14 cellular contexts compared by ENCODE assay signal in the genomic region with DNA sequence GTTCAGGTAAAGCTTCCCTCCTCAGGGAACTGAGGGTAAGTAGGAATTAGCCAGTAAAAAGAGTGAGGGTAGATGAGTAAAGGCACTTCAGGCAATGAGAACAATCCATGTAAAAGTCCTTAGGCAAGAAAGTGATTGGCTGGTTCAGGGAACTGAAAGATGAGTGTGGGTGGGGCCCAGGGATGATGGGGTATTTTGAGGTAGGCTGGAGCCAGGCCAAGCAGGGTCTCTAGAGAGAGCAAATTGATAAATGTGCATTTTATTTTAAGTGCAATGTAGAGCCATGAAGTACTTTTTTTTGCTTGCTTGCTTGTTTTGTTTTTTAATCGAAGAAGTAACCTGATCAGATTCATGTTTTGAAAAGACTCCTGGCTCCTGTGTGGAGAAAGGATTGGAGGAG. TPM values are rescaled to one million over a fixed set of nuclear protein-coding genes. Genes with fewer than 3 reads are reported as not detected.
DNase-seq lines count a peak whose midpoint lies in the region; ATAC-seq and TF ChIP-seq lines count a peak whose summit lies in the region.
"Had no signal": no experiment of that assay in that cellular context is flagged by ENCODE, and none has a peak within 500 bp of the region (broad histone marks: within the 10 kb centered on the region; RNA-seq: fewer than 3 reads in every experiment).

No MANE protein-coding gene starts in this region.

- H3K27ac ChIP-seq in endodermal cell (ENCODE audit: low read depth, low read length) (no peak overlapping the region), upper lobe of left lung (peak overlapping the region; percentile 9 to 60 (median 50))
- H3K27ac ChIP-seq: WERI-Rb-1 had no signal

- no peak for DNase-seq in activated naive CD4-positive, alpha-beta T cell treated with anti-CD3 and anti-CD28 coated beads, Interleukin-2, amount 10 ng/mL, durations not matched to agents 7 days and 5 days
- DNase-seq in endodermal cell, result no peak
- no peak for DNase-seq in osteocyte (ENCODE audit: extremely low spot score, unreplicated experiment)
- no peak for DNase-seq in upper lobe of left lung
- no peak for DNase-seq in T-helper 2 cell
- no peak for DNase-seq in SK-N-DZ (ENCODE audit: low spot score)
- DNase-seq: ACHN; naive thymus-derived CD8-positive, alpha-beta T cell; NCI-H748 treated with DMSO at 0.1 percent for 48 hours; SIG-M5; WERI-Rb-1 had no signal

- no peaks in the 10 kb centered on the region for H3K9me3 Mint-ChIP-seq in activated naive CD4-positive, alpha-beta T cell treated with anti-CD3 and anti-CD28 coated beads, Interleukin-2, amount 50 U/mL, for 24 hours
- no peaks in the 10 kb centered on the region for H3K9me3 Mint-ChIP-seq in activated naive CD4-positive, alpha-beta T cell treated with anti-CD3 and anti-CD28 coated beads, Interleukin-2, amount 10 ng/mL, durations not matched to agents 7 days and 5 days
- H3K9me3 Mint-ChIP-seq in endodermal cell (no peaks in the 10 kb centered on the region), osteocyte (ENCODE audit: unreplicated experiment) (no peaks in the 10 kb centered on the region)
- H3K9me3 Mint-ChIP-seq: stimulated activated effector memory CD8-positive, alpha-beta T cell treated with anti-CD3 and anti-CD28 coated beads, Interleukin-12 subunit alpha, Interleukin-12 subunit beta, amount 100 ng/mL, for 72 hours had no signal

- TF ChIP-seq EP300 in upper lobe of left lung (IDR thresholded peaks at IDR 0.05), result no peak

- WGBS in endodermal cell (ENCODE audit: insufficient coverage in 1 of 2, insufficient read length in 1 of 2), 2 experiments, result 100% methylated on average over 1 of the region's 1 CpG
- WGBS in upper lobe of left lung, 2 donors, result 89 to 97% methylated on average over 1 of the region's 1 CpG

- peaks cover 20% of the 10 kb centered on the region for H3K4me1 Mint-ChIP-seq in activated naive CD4-positive, alpha-beta T cell treated with anti-CD3 and anti-CD28 coated beads, Interleukin-2, amount 50 U/mL, for 24 hours
- no peaks in the 10 kb centered on the region for H3K4me1 Mint-ChIP-seq in activated naive CD4-positive, alpha-beta T cell treated with anti-CD3 and anti-CD28 coated beads, Interleukin-2, amount 10 ng/mL, durations not matched to agents 7 days and 5 days
- H3K4me1 Mint-ChIP-seq in endodermal cell, result peaks cover 36% of the 10 kb centered on the region
- H3K4me1 Mint-ChIP-seq in osteocyte (ENCODE audit: unreplicated experiment), result peaks cover 53% of the 10 kb centered on the region

- no peak for TF ChIP-seq CTCF in endodermal cell (conservative IDR thresholded peaks at IDR 0.05)
- no peak for TF ChIP-seq CTCF in osteocyte (IDR thresholded peaks at IDR 0.05)
- no peak for TF ChIP-seq CTCF in upper lobe of left lung (IDR thresholded peaks at IDR 0.05)

- H3K4me1 ChIP-seq in endodermal cell (ENCODE audit: control insufficient read depth, insufficient read depth, low read length) (peaks cover 16% of the 10 kb centered on the region), upper lobe of left lung (peaks cover 8 to 29% (median 19%) of the 10 kb centered on the region in 4 donors)

- CTCF ChIA-PET in activated naive CD4-positive, alpha-beta T cell treated with anti-CD3 and anti-CD28 coated beads, Interleukin-2, amount 10 ng/mL, durations not matched to agents 7 days and 5 days (lab: Charles Lee), result no interaction called here

- H3K36me3 Mint-ChIP-seq in activated naive CD4-positive, alpha-beta T cell treated with anti-CD3 and anti-CD28 coated beads, Interleukin-2, amount 50 U/mL, for 24 hours, result peaks cover 17% of the 10 kb centered on the region
- H3K36me3 Mint-ChIP-seq in activated naive CD4-positive, alpha-beta T cell treated with anti-CD3 and anti-CD28 coated beads, Interleukin-2, amount 10 ng/mL, durations not matched to agents 7 days and 5 days, result peaks cover 1% of the 10 kb centered on the region
- H3K36me3 Mint-ChIP-seq in endodermal cell (ENCODE audit: low read depth), result peaks cover 6% of the 10 kb centered on the region
- H3K36me3 Mint-ChIP-seq in osteocyte (ENCODE audit: unreplicated experiment), result peaks cover 2% of the 10 kb centered on the region
- H3K36me3 Mint-ChIP-seq: stimulated activated effector memory CD8-positive, alpha-beta T cell treated with anti-CD3 and anti-CD28 coated beads, Interleukin-12 subunit alpha, Interleukin-12 subunit beta, amount 100 ng/mL, for 72 hours had no signal

- no peak overlapping the region for H3K4me3 ChIP-seq in endodermal cell (ENCODE audit: low read length)
- no peak overlapping the region for H3K4me3 ChIP-seq in upper lobe of left lung

- ATAC-seq in upper lobe of left lung (ENCODE audit: low FRiP score in 2 of 2), result peak in 1 of 2 donors; percentile 31
- ATAC-seq in GM19351 (IDR thresholded peaks at IDR 0.05; ENCODE audit: unreplicated experiment), result no peak
- ATAC-seq: naive thymus-derived CD8-positive, alpha-beta T cell; stimulated activated effector memory CD8-positive, alpha-beta T cell treated with anti-CD3 and anti-CD28 coated beads, Interleukin-12 subunit alpha, Interleukin-12 subunit beta, amount 100 ng/mL, for 72 hours had no signal

- H3K9ac ChIP-seq in endodermal cell (ENCODE audit: extremely low read depth, low read length, poor library complexity, severe bottlenecking), result no peak overlapping the region

- H3K4me3 Mint-ChIP-seq in activated naive CD4-positive, alpha-beta T cell treated with anti-CD3 and anti-CD28 coated beads, Interleukin-2, amount 50 U/mL, for 24 hours, result peak overlapping the region; percentile 35
- no peak overlapping the region for H3K4me3 Mint-ChIP-seq in activated naive CD4-positive, alpha-beta T cell treated with anti-CD3 and anti-CD28 coated beads, Interleukin-2, amount 10 ng/mL, durations not matched to agents 7 days and 5 days
- no peak overlapping the region for H3K4me3 Mint-ChIP-seq in endodermal cell
- peak overlapping the region; percentile 5 for H3K4me3 Mint-ChIP-seq in osteocyte (ENCODE audit: unreplicated experiment)
- H3K4me3 Mint-ChIP-seq: naive thymus-derived CD8-positive, alpha-beta T cell; stimulated activated effector memory CD8-positive, alpha-beta T cell treated with anti-CD3 and anti-CD28 coated beads, Interleukin-12 subunit alpha, Interleukin-12 subunit beta, amount 100 ng/mL, for 72 hours had no signal

- peaks cover 2% of the 10 kb centered on the region for H3K27me3 ChIP-seq in endodermal cell (ENCODE audit: control insufficient read depth, insufficient read depth, low read length, poor library complexity, severe bottlenecking)
- H3K27me3 ChIP-seq in upper lobe of left lung, result no peaks in the 10 kb centered on the region

- TF ChIP-seq POLR2A in upper lobe of left lung (IDR thresholded peaks at IDR 0.05), result no peak

- H3K27ac Mint-ChIP-seq in activated naive CD4-positive, alpha-beta T cell treated with anti-CD3 and anti-CD28 coated beads, Interleukin-2, amount 50 U/mL, for 24 hours, result no peak overlapping the region
- H3K27ac Mint-ChIP-seq in activated naive CD4-positive, alpha-beta T cell treated with anti-CD3 and anti-CD28 coated beads, Interleukin-2, amount 10 ng/mL, durations not matched to agents 7 days and 5 days, result no peak overlapping the region
- H3K27ac Mint-ChIP-seq in endodermal cell, result peak overlapping the region; percentile 23
- peak overlapping the region; percentile 89 for H3K27ac Mint-ChIP-seq in osteocyte (ENCODE audit: unreplicated experiment)
- H3K27ac Mint-ChIP-seq: stimulated activated effector memory CD8-positive, alpha-beta T cell treated with anti-CD3 and anti-CD28 coated beads, Interleukin-12 subunit alpha, Interleukin-12 subunit beta, amount 100 ng/mL, for 72 hours had no signal

- H3K36me3 ChIP-seq in endodermal cell (ENCODE audit: control insufficient read depth, insufficient read depth, low read length) (no peaks in the 10 kb centered on the region), upper lobe of left lung (no peaks in the 10 kb centered on the region)

- H3K9me3 ChIP-seq in endodermal cell (ENCODE audit: control insufficient read depth, low read length) (no peaks in the 10 kb centered on the region), upper lobe of left lung (no peaks in the 10 kb centered on the region)

- H3K27me3 Mint-ChIP-seq in activated naive CD4-positive, alpha-beta T cell treated with anti-CD3 and anti-CD28 coated beads, Interleukin-2, amount 50 U/mL, for 24 hours, result no peaks in the 10 kb centered on the region
- no peaks in the 10 kb centered on the region for H3K27me3 Mint-ChIP-seq in activated naive CD4-positive, alpha-beta T cell treated with anti-CD3 and anti-CD28 coated beads, Interleukin-2, amount 10 ng/mL, durations not matched to agents 7 days and 5 days
- H3K27me3 Mint-ChIP-seq in endodermal cell (ENCODE audit: insufficient read depth) (peaks cover 8% of the 10 kb centered on the region), osteocyte (ENCODE audit: unreplicated experiment) (no peaks in the 10 kb centered on the region)
- H3K27me3 Mint-ChIP-seq: naive thymus-derived CD8-positive, alpha-beta T cell had no signal

RNA-seq across cellular contexts. Expression of gene OSBPL9, which starts 26.5 kb away (rescaled TPM):
- total RNA-seq in endodermal cell, result 10 to 100 TPM; 76.9 to 93.3 TPM
- polyA plus RNA-seq in endodermal cell (2013, experiment 1 of 2), result 88.6 TPM
- polyA plus RNA-seq in endodermal cell (2013, experiment 2 of 2), result 84.6 TPM
- total RNA-seq in osteocyte, result 103 and 107 TPM in 2 replicates
- 100 to 1,000 TPM in 3 of 6 donors, 10 to 100 TPM in 3; 55.7 to 271 (median 94.9) TPM for total RNA-seq in upper lobe of left lung
- polyA plus RNA-seq in SK-N-DZ (2014; cell fraction: cytosol; rRNA removed), result 97.1 and 101 TPM in 2 replicates
- polyA plus RNA-seq in SK-N-DZ (2014; cell fraction: nucleus; rRNA removed), result 51.2 and 62.5 TPM in 2 replicates

Comparison
In these comparisons a context has a peak if more than half of its experiments do, and no peak if none do; other contexts are left out.
1. H3K4me3 Mint-ChIP-seq: peak in activated naive CD4-positive, alpha-beta T cell treated with anti-CD3 and anti-CD28 coated beads, Interleukin-2, amount 50 U/mL, for 24 hours (single experiment) and osteocyte (single experiment); none in activated naive CD4-positive, alpha-beta T cell treated with anti-CD3 and anti-CD28 coated beads, Interleukin-2, amount 10 ng/mL, durations not matched to agents 7 days and 5 days (single experiment) and endodermal cell (single experiment).
2. H3K27ac Mint-ChIP-seq: peak in endodermal cell (single experiment) and osteocyte (single experiment); none in activated naive CD4-positive, alpha-beta T cell treated with anti-CD3 and anti-CD28 coated beads, Interleukin-2, amount 50 U/mL, for 24 hours (single experiment) and activated naive CD4-positive, alpha-beta T cell treated with anti-CD3 and anti-CD28 coated beads, Interleukin-2, amount 10 ng/mL, durations not matched to agents 7 days and 5 days (single experiment).